In genomic region chr1:22143065-22143514, GRCh38 we compare ENCODE assay signal across 8 cellular contexts. TPM values are rescaled to one million over a fixed set of nuclear protein-coding genes. Genes with fewer than 3 reads are reported as not detected.
DNase-seq lines count a peak whose midpoint lies in the region; ATAC-seq and TF ChIP-seq lines count a peak whose summit lies in the region.

Gene WNT4 (minus strand): TSS chr1:22143097. CDS start chr1:22142922, 175 bp downstream.

- H3K4me1 ChIP-seq in lung (ENCODE audit: control insufficient read depth in 2 of 2, insufficient read depth in 2 of 2, low read length in 2 of 2) (peaks cover 0 to 3% of the 10 kb centered on the region in 2 donors), transverse colon (peaks cover 9 to 19% (median 16%) of the 10 kb centered on the region in 4 donors)

- H3K4me3 ChIP-seq in AG09309 (ENCODE audit: control insufficient read depth, low read depth, low read length) = peak within 1 kb of the TSS; percentile 29
- H3K4me3 ChIP-seq in lung = peak within 1 kb of the TSS; percentile 18
- peak within 1 kb of the TSS; percentile 30 to 61 (median 44) for H3K4me3 ChIP-seq in transverse colon

- H3K36me3 ChIP-seq in lung (ENCODE audit: control insufficient read depth in 2 of 2, insufficient read depth in 2 of 2, low read length in 2 of 2) = no peaks in the 10 kb centered on the region
- H3K36me3 ChIP-seq in transverse colon = no peaks in the 10 kb centered on the region

- no peaks in the 10 kb centered on the region for H3K9me3 ChIP-seq in lung (ENCODE audit: control insufficient read depth in 2 of 2, insufficient read depth in 1 of 2, low read length in 1 of 2)
- H3K9me3 ChIP-seq in transverse colon = no peaks in the 10 kb centered on the region

- TF ChIP-seq EP300 in transverse colon (IDR thresholded peaks at IDR 0.05; ENCODE audit: low read depth) = no peak

- WGBS in lung, 2 donors = 0 to 1% methylated on average over 1 to 67 of the region's 67 CpGs
- no CpG with 5 or more reads among the region's 67 CpGs for WGBS in transverse colon (ENCODE audit: low coverage in 1 of 2), 2 donors

- intact Hi-C loops in transverse colon (cut with DNase I; ENCODE audit: low total_unique reads) = no loop called here

- H3K27me3 ChIP-seq in lung (ENCODE audit: control insufficient read depth, insufficient read depth) (no peaks in the 10 kb centered on the region), transverse colon (peaks cover 64% of the 10 kb centered on the region)

- TF ChIP-seq POLR2A in transverse colon (IDR thresholded peaks at IDR 0.05) = no peak

- peak; percentile 71 for ATAC-seq in lung (ENCODE audit: insufficient read depth, low FRiP score)
- no peak for ATAC-seq in GM19395 (IDR thresholded peaks at IDR 0.05; ENCODE audit: unreplicated experiment)
- no peak for ATAC-seq in GM18868 (IDR thresholded peaks at IDR 0.05; ENCODE audit: unreplicated experiment)

- in situ Hi-C loops in GM13977 (cut with MboI; ENCODE audit: low pct_unique_long_range_greater_than_20kb, low sequenced_read_pairs, unreplicated experiment) (loop anchor here (25.0 kb wide), 1 partner anchor 494 kb away; the partner anchor contains the start of genes C1QA and C1QC), SK-MEL-5 (cut with HindIII; ENCODE audit: low pct_unique_long_range_greater_than_20kb, low sequenced_read_pairs) (no loop called here), transverse colon (cut with MboI; ENCODE audit: low pct_ligation_motif_present in 1 of 4, low pct_unique_long_range_greater_than_20kb in 1 of 4, low sequenced_read_pairs in 3 of 4) (loop anchor here in 2 of 4 donors (25.0 kb wide), 2 partner anchors 269 to 494 kb away; partner anchors contain the start of genes C1QA (in 2 of the 2) and C1QC (in 2 of the 2))

- TF ChIP-seq CTCF in AG09309 (IDR thresholded peaks at IDR 0.05; ENCODE audit: control insufficient read depth, insufficient read depth, low read depth, low read length, missing control alignments) = no peak
- TF ChIP-seq CTCF in GM13977 (IDR thresholded peaks at IDR 0.05; ENCODE audit: extremely low read depth, insufficient read depth, missing control alignments) = peak; percentile 37
- TF ChIP-seq CTCF in lung (IDR thresholded peaks at IDR 0.05; ENCODE audit: control extremely low read depth, extremely low read depth) = no peak
- peak in 1 of 5 experiments; percentile 13 for TF ChIP-seq CTCF in transverse colon (IDR thresholded peaks at IDR 0.05)

- no peak within 1 kb of the TSS for H3K27ac ChIP-seq in lung (ENCODE audit: low read depth in 1 of 2, low read length in 1 of 2)
- H3K27ac ChIP-seq in transverse colon = peak within 1 kb of the TSS; percentile 22 to 65 (median 53)

- DNase-seq in AG09309 (ENCODE audit: low read depth) (no peak), GM13977 (ENCODE audit: low spot score) (peak; percentile 92), SK-MEL-5 (ENCODE audit: low read depth, low spot score) (peak; percentile 30), dermis blood vessel endothelial cell (peak; percentile 47), lung (ENCODE audit: low spot score) (no peak), transverse colon (peak; percentile 42)

RNA-seq across cellular contexts. Expression of gene WNT4, which starts in this region (rescaled TPM):
- 0.16 and 0.18 TPM in 2 replicates for total RNA-seq in SK-MEL-5 (2014; rRNA removed; shearing (Covaris generic))
- 0.05 and 0.37 TPM in 2 replicates for polyA plus RNA-seq in SK-MEL-5 (2015; cell fraction: cytosol; rRNA removed)
- not detected in 2 replicates for polyA plus RNA-seq in SK-MEL-5 (2015; cell fraction: nucleus; rRNA removed)
- total RNA-seq in dermis blood vessel endothelial cell (under 0.01 and 0.14 TPM in 2 replicates), lung (1 to 10 TPM; 2.3 to 4.2 TPM), transverse colon (1 to 10 TPM in 2 of 4 donors, under 1 TPM in 1, not detected in 1; 0.82 to 3.0 (median 2.1) TPM)
- polyA plus RNA-seq in lung = 1 to 10 TPM in 1 of 2 donors, under 1 TPM in 1; 0.94 to 2.1 TPM

Comparison
In these comparisons a context has a peak if more than half of its experiments do, and no peak if none do; other contexts are left out.
1. Peak in DNase-seq in SK-MEL-5; RNA of the gene not detected or under 1 TPM.
2. Peak in DNase-seq in dermis blood vessel endothelial cell; RNA of the gene not detected or under 1 TPM.
3. DNase-seq: peak in GM13977 (single experiment) and transverse colon (single experiment); none in AG09309 (single experiment) and lung (single experiment).
4. H3K27ac ChIP-seq: peak in transverse colon (4 of 4); none in lung (0 of 2).
5. Peak in every context shown above with its lines, with median percentiles within 50 percentile points of each other: H3K4me3 ChIP-seq.